Comparison of ENCODE assay signal across 9 cellular contexts in the genomic region with DNA sequence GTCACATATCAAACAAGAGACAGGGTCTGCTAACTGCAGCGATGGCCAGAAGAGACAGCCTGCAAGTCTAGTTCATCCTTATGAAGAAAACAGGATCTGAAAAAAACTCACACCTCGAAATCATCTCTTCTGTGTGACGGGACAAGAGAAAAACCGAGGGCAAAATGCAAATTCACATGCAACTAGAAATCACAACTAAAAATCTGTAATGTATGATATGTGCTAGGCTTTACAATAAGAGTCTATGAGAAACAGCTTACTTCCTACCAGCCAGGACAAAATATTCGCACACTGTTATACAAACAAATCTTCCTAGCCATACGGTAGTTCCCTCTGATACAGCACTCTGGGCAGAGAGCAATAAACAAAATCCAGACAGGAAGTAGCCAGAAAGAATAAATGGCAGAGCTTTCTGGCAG. TPM values are rescaled to one million over a fixed set of nuclear protein-coding genes. Genes with fewer than 3 reads are reported as not detected.
A peak's percentile ranks its signal among the peaks of the same experiment; 100 is the strongest.
DNase-seq lines count a peak whose midpoint lies in the region; ATAC-seq and TF ChIP-seq lines count a peak whose summit lies in the region.
"Had no signal": no experiment of that assay in that cellular context is flagged by ENCODE, and none has a peak within 500 bp of the region (broad histone marks: within the 10 kb centered on the region; RNA-seq: fewer than 3 reads in every experiment).

No MANE protein-coding gene starts in this region.

- intact Hi-C loops in ascending aorta (cut with DNase I), result no loop called here

- no peak for TF ChIP-seq EP300 in suprapubic skin (IDR thresholded peaks at IDR 0.05)

- CTCF ChIA-PET in activated CD8-positive, alpha-beta memory T cell treated with anti-CD3 and anti-CD28 coated beads, Interleukin-2, amount 10 ng/mL, durations not matched to agents 7 days and 5 days (lab: Charles Lee), result interaction anchor here (0.9 to 1.7 kb wide), 6 partner anchors 16 to 65 kb away, joined by 3 to 4 read pairs (median 3); no protein-coding TSS in a partner anchor
- CTCF ChIA-PET in activated CD4-positive, alpha-beta memory T cell treated with anti-CD3 and anti-CD28 coated beads, Interleukin-2, amount 10 ng/mL, durations not matched to agents 7 days and 5 days (lab: Charles Lee), result interaction anchor here (0.7 to 1.3 kb wide), 3 partner anchors 24 to 92 kb away, joined by 3 to 6 read pairs (median 5); no protein-coding TSS in a partner anchor

- H3K4me3 ChIP-seq in neutrophil (ENCODE audit: low read depth in 1 of 2, low read length in 1 of 2) (no peak overlapping the region), suprapubic skin (no peak overlapping the region), ascending aorta (no peak overlapping the region)

- TF ChIP-seq CTCF in neutrophil (IDR thresholded peaks at IDR 0.05) (no peak), suprapubic skin (IDR thresholded peaks at IDR 0.05) (no peak), ascending aorta (IDR thresholded peaks at IDR 0.05) (no peak)

- H3K27me3 ChIP-seq in neutrophil, result no peaks in the 10 kb centered on the region
- no peaks in the 10 kb centered on the region for H3K27me3 ChIP-seq in suprapubic skin
- no peaks in the 10 kb centered on the region for H3K27me3 ChIP-seq in ascending aorta

- no peak for TF ChIP-seq POLR2A in suprapubic skin (IDR thresholded peaks at IDR 0.05)

- POLR2A ChIA-PET in activated CD4-positive, alpha-beta memory T cell treated with anti-CD3 and anti-CD28 coated beads, Interleukin-2, amount 10 ng/mL, durations not matched to agents 7 days and 5 days (lab: Charles Lee), result interaction anchor here (0.8 to 13.2 kb wide), 6 partner anchors 11 to 64 kb away, joined by 3 to 132 read pairs (median 4); a partner anchor contains a TSS

- H3K9me3 ChIP-seq in neutrophil (no peaks in the 10 kb centered on the region), suprapubic skin (no peaks in the 10 kb centered on the region), ascending aorta (no peaks in the 10 kb centered on the region)

- WGBS in suprapubic skin, result 60% methylated on average over 6 of the region's 6 CpGs

- H3K36me3 Mint-ChIP-seq in activated CD8-positive, alpha-beta memory T cell treated with anti-CD3 and anti-CD28 coated beads, Interleukin-2, amount 10 ng/mL, durations not matched to agents 7 days and 5 days, result peaks cover 39% of the 10 kb centered on the region
- H3K36me3 Mint-ChIP-seq in activated CD4-positive, alpha-beta memory T cell treated with anti-CD3 and anti-CD28 coated beads, Interleukin-2, amount 10 ng/mL, durations not matched to agents 7 days and 5 days (ENCODE audit: low read depth), result peaks cover 49% of the 10 kb centered on the region

- no peak for ATAC-seq in activated CD8-positive, alpha-beta memory T cell treated with anti-CD3 and anti-CD28 coated beads, Interleukin-2, amount 10 ng/mL, durations not matched to agents 7 days and 5 days
- ATAC-seq in HG02938 (IDR thresholded peaks at IDR 0.05; ENCODE audit: unreplicated experiment), result peak; percentile 68

- peak overlapping the region; percentile 79 for H3K27ac Mint-ChIP-seq in activated CD8-positive, alpha-beta memory T cell treated with anti-CD3 and anti-CD28 coated beads, Interleukin-2, amount 10 ng/mL, durations not matched to agents 7 days and 5 days
- H3K27ac Mint-ChIP-seq in activated CD4-positive, alpha-beta memory T cell treated with anti-CD3 and anti-CD28 coated beads, Interleukin-2, amount 10 ng/mL, durations not matched to agents 7 days and 5 days, result peak overlapping the region; percentile 67

- H3K4me3 Mint-ChIP-seq in activated CD8-positive, alpha-beta memory T cell treated with anti-CD3 and anti-CD28 coated beads, Interleukin-2, amount 10 ng/mL, durations not matched to agents 7 days and 5 days, result peak overlapping the region; percentile 46
- no peak overlapping the region for H3K4me3 Mint-ChIP-seq in activated CD4-positive, alpha-beta memory T cell treated with anti-CD3 and anti-CD28 coated beads, Interleukin-2, amount 10 ng/mL, durations not matched to agents 7 days and 5 days

- H3K4me1 Mint-ChIP-seq in activated CD8-positive, alpha-beta memory T cell treated with anti-CD3 and anti-CD28 coated beads, Interleukin-2, amount 10 ng/mL, durations not matched to agents 7 days and 5 days, result peaks cover 87% of the 10 kb centered on the region
- peaks cover 87% of the 10 kb centered on the region for H3K4me1 Mint-ChIP-seq in activated CD4-positive, alpha-beta memory T cell treated with anti-CD3 and anti-CD28 coated beads, Interleukin-2, amount 10 ng/mL, durations not matched to agents 7 days and 5 days

- H3K27me3 Mint-ChIP-seq in activated CD8-positive, alpha-beta memory T cell treated with anti-CD3 and anti-CD28 coated beads, Interleukin-2, amount 10 ng/mL, durations not matched to agents 7 days and 5 days, result no peaks in the 10 kb centered on the region
- no peaks in the 10 kb centered on the region for H3K27me3 Mint-ChIP-seq in activated CD4-positive, alpha-beta memory T cell treated with anti-CD3 and anti-CD28 coated beads, Interleukin-2, amount 10 ng/mL, durations not matched to agents 7 days and 5 days

- no peaks in the 10 kb centered on the region for H3K9me3 Mint-ChIP-seq in activated CD8-positive, alpha-beta memory T cell treated with anti-CD3 and anti-CD28 coated beads, Interleukin-2, amount 10 ng/mL, durations not matched to agents 7 days and 5 days (ENCODE audit: low read depth)
- H3K9me3 Mint-ChIP-seq in activated CD4-positive, alpha-beta memory T cell treated with anti-CD3 and anti-CD28 coated beads, Interleukin-2, amount 10 ng/mL, durations not matched to agents 7 days and 5 days, result no peaks in the 10 kb centered on the region

- DNase-seq in activated CD8-positive, alpha-beta memory T cell treated with anti-CD3 and anti-CD28 coated beads, Interleukin-2, amount 10 ng/mL, durations not matched to agents 7 days and 5 days, result no peak
- DNase-seq in activated CD8-positive, alpha-beta memory T cell treated with anti-CD3 and anti-CD28 coated beads, Interleukin-2, amount 50 U/mL, for 48 hours, result no peak
- no peak for DNase-seq in activated CD4-positive, alpha-beta memory T cell treated with anti-CD3 and anti-CD28 coated beads, Interleukin-2, amount 10 ng/mL, durations not matched to agents 7 days and 5 days
- DNase-seq in suprapubic skin (ENCODE audit: low spot score in 2 of 2), result no peak
- no peak for DNase-seq in effector CD8-positive, alpha-beta T cell (lab: John Stamatoyannopoulos, UW)
- no peak for DNase-seq in ascending aorta (ENCODE audit: low spot score in 2 of 2)

- H3K27ac ChIP-seq in neutrophil, result peak overlapping the region; percentile 74
- H3K27ac ChIP-seq in suprapubic skin, result no peak overlapping the region
- H3K27ac ChIP-seq in ascending aorta, result peak overlapping the region in 1 of 2 donors; percentile 27
- H3K27ac ChIP-seq: C4-2B had no signal

- no peaks in the 10 kb centered on the region for H3K36me3 ChIP-seq in neutrophil
- no peaks in the 10 kb centered on the region for H3K36me3 ChIP-seq in suprapubic skin
- H3K36me3 ChIP-seq in ascending aorta, result no peaks in the 10 kb centered on the region

- H3K4me1 ChIP-seq in neutrophil (ENCODE audit: control insufficient read depth in 1 of 2, insufficient read depth in 1 of 2, low read depth in 1 of 2, low read length in 1 of 2) (peaks cover 66 to 78% of the 10 kb centered on the region in 2 experiments), suprapubic skin (peaks cover 4% of the 10 kb centered on the region), ascending aorta (peaks cover 0 to 3% of the 10 kb centered on the region in 2 donors)

RNA-seq across cellular contexts. Expression of a gene that starts 48.8 kb away (rescaled TPM):
- 100 to 1,000 TPM; 210 to 249 TPM for total RNA-seq in activated CD8-positive, alpha-beta memory T cell treated with anti-CD3 and anti-CD28 coated beads, Interleukin-2, amount 10 ng/mL, durations not matched to agents 7 days and 5 days
- 100 to 1,000 TPM; 214 to 246 TPM for total RNA-seq in activated CD4-positive, alpha-beta memory T cell treated with anti-CD3 and anti-CD28 coated beads, Interleukin-2, amount 10 ng/mL, durations not matched to agents 7 days and 5 days
- total RNA-seq in suprapubic skin, result 10 to 100 TPM in 3 of 4 donors, 1 to 10 TPM in 1; 6.3 to 34.4 (median 17.8) TPM
- total RNA-seq in ascending aorta, result 66.3 TPM
